ENCODE assay signal across 8 cellular contexts in the genomic region with DNA sequence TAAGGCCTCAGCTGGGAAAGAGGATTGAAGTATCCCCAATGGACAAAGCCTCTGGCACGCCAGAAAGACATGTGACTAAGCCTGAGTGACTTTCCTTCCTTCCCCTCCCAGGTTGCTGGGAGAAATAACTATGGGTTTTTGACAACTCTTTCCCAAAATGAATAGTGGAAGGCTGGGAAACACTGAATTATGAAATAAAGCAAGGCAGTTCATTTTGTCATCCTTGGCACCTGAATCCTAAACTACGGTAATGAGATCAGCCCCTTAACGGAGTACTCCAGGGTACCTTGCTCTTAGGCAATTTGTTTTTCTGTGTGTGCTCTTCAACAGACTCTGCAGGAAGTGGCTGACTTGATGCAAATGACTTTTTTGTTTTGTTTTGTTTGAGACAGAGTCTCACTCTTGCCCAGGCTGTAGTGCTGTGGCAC.
DNase-seq lines count a peak whose midpoint lies in the region; ATAC-seq and TF ChIP-seq lines count a peak whose summit lies in the region.

No MANE protein-coding gene starts in this region.

- CTCF ChIA-PET in activated CD4-positive, alpha-beta T cell treated with anti-CD3 and anti-CD28 coated beads for 36 hours (lab: Charles Lee), result interaction anchor here (0.6 kb wide), 1 partner anchor 176 kb away, joined by 3 read pairs; no protein-coding TSS in a partner anchor

- peaks cover 22% of the 10 kb centered on the region for H3K36me3 Mint-ChIP-seq in activated CD4-positive, alpha-beta T cell treated with anti-CD3 and anti-CD28 coated beads for 36 hours (ENCODE audit: low read depth)

- TF ChIP-seq CTCF in breast epithelium (IDR thresholded peaks at IDR 0.05) (no peak), sigmoid colon (IDR thresholded peaks at IDR 0.05) (no peak)

- intact Hi-C loops in activated CD4-positive, alpha-beta T cell treated with anti-CD3 and anti-CD28 coated beads for 36 hours (cut with DNase I, micrococcal nuclease), result loop anchor here in 1 of 2 experiments (2.0 to 10.0 kb wide), 2 partner anchors 179 to 463 kb away; a partner anchor contains a TSS
- intact Hi-C loops in breast epithelium (cut with DNase I; ENCODE audit: low total_unique reads) (no loop called here), sigmoid colon (cut with DNase I) (no loop called here)

- H3K36me3 ChIP-seq in breast epithelium (no peaks in the 10 kb centered on the region), sigmoid colon (no peaks in the 10 kb centered on the region)

- H3K27ac Mint-ChIP-seq in activated CD4-positive, alpha-beta T cell treated with anti-CD3 and anti-CD28 coated beads for 36 hours, result peak overlapping the region; percentile 67

- 55 to 78% methylated on average over 3 of the region's 3 CpGs for WGBS in sigmoid colon, 2 donors

- DNase-seq in activated CD4-positive, alpha-beta T cell treated with anti-CD3 and anti-CD28 coated beads for 36 hours, result no peak
- no peak for DNase-seq in activated CD4-positive, alpha-beta T cell treated with anti-CD3 and anti-CD28 coated beads for 48 hours
- no peak for DNase-seq in breast epithelium (ENCODE audit: low spot score in 2 of 2)
- DNase-seq in sigmoid colon, result peak; percentile 78
- DNase-seq in foreskin melanocyte, result no peak
- DNase-seq in stimulated activated CD4-positive, alpha-beta T cell treated with anti-CD3 and anti-CD28 coated beads, Interleukin-4, amount 100 ng/mL, for 4 hours, result no peak
- no peak for DNase-seq in NCI-H1417 (lab: John Stamatoyannopoulos, UW)

- H3K9me3 ChIP-seq in breast epithelium (no peaks in the 10 kb centered on the region), sigmoid colon (no peaks in the 10 kb centered on the region)

- peak; percentile 71 for ATAC-seq in activated CD4-positive, alpha-beta T cell treated with anti-CD3 and anti-CD28 coated beads for 36 hours
- ATAC-seq in HG03045 (IDR thresholded peaks at IDR 0.05; ENCODE audit: unreplicated experiment), result peak; percentile 77

- H3K4me3 Mint-ChIP-seq in activated CD4-positive, alpha-beta T cell treated with anti-CD3 and anti-CD28 coated beads for 36 hours, result peak overlapping the region; percentile 35

- no peaks in the 10 kb centered on the region for H3K27me3 Mint-ChIP-seq in activated CD4-positive, alpha-beta T cell treated with anti-CD3 and anti-CD28 coated beads for 36 hours

- H3K9me3 Mint-ChIP-seq in activated CD4-positive, alpha-beta T cell treated with anti-CD3 and anti-CD28 coated beads for 36 hours (ENCODE audit: low read depth), result no peaks in the 10 kb centered on the region

- no peak for TF ChIP-seq EP300 in sigmoid colon (IDR thresholded peaks at IDR 0.05)

- no peak for TF ChIP-seq POLR2A in breast epithelium (IDR thresholded peaks at IDR 0.05)
- TF ChIP-seq POLR2A in sigmoid colon (IDR thresholded peaks at IDR 0.05), result no peak

- H3K4me1 ChIP-seq in breast epithelium, result no peaks in the 10 kb centered on the region
- H3K4me1 ChIP-seq in sigmoid colon, result peaks cover 0 to 19% (median 5%) of the 10 kb centered on the region in 4 donors

- H3K27me3 ChIP-seq in breast epithelium (no peaks in the 10 kb centered on the region), sigmoid colon (no peaks in the 10 kb centered on the region)

- peak overlapping the region; percentile 6 to 82 for H3K27ac ChIP-seq in breast epithelium
- H3K27ac ChIP-seq in sigmoid colon, result peak overlapping the region; percentile 45 to 67 (median 48)

- POLR2A ChIA-PET in activated CD4-positive, alpha-beta T cell treated with anti-CD3 and anti-CD28 coated beads for 36 hours (lab: Charles Lee), result no interaction called here

- peaks cover 44% of the 10 kb centered on the region for H3K4me1 Mint-ChIP-seq in activated CD4-positive, alpha-beta T cell treated with anti-CD3 and anti-CD28 coated beads for 36 hours

- no peak overlapping the region for H3K4me3 ChIP-seq in breast epithelium
- H3K4me3 ChIP-seq in sigmoid colon, result no peak overlapping the region
